ENCODE assay signal across 27 cellular contexts in genomic region chr5:14518638-14519037, GRCh38.
"Had no signal": no experiment of that assay in that cellular context is flagged by ENCODE, and none has a peak within 500 bp of the region (broad histone marks: within the 10 kb centered on the region; RNA-seq: fewer than 3 reads in every experiment).

No MANE protein-coding gene starts in this region.

- H3K4me3 ChIP-seq: coronary artery, dorsolateral prefrontal cortex, esophagus squamous epithelium, gastrocnemius medialis, heart right ventricle, left ventricle myocardium inferior, lower lobe of right lung, mucosa of descending colon had no signal

- FAIRE-seq: colon, endothelial cell of umbilical vein, kidney had no signal

- H3K27ac Mint-ChIP-seq: immature natural killer cell, mesothelial cell of epicardium, naive B cell had no signal

- H3K27me3 Mint-ChIP-seq: naive B cell had no signal

- H3K4me3 Mint-ChIP-seq: immature natural killer cell, mesothelial cell of epicardium, naive B cell had no signal

- H3K36me3 ChIP-seq: esophagus squamous epithelium, gastrocnemius medialis, heart right ventricle, left ventricle myocardium inferior, lower lobe of right lung had no signal

- H3K27me3 ChIP-seq: dorsolateral prefrontal cortex, esophagus squamous epithelium, gastrocnemius medialis, heart right ventricle had no signal

- DNase-seq: dermis blood vessel endothelial cell; dorsolateral prefrontal cortex; effector CD4-positive, alpha-beta T cell; effector memory CD4-positive, alpha-beta T cell; esophagus squamous epithelium; foreskin fibroblast; foreskin melanocyte; gastrocnemius medialis; glutamatergic neuron; head of caudate nucleus; heart right ventricle; hypothalamus; immature natural killer cell; islet precursor cell; kidney; kidney glomerular epithelial cell; left colon; left ventricle myocardium inferior; lower lobe of right lung; mesenchymal stem cell; mucosa of descending colon; naive B cell had no signal

- H3K27ac ChIP-seq: coronary artery, dorsolateral prefrontal cortex, esophagus squamous epithelium, gastrocnemius medialis, heart right ventricle, left ventricle myocardium inferior, lower lobe of right lung had no signal

- H3K4me1 Mint-ChIP-seq: immature natural killer cell, mesothelial cell of epicardium had no signal

- ATAC-seq: gastrocnemius medialis, heart right ventricle, left colon, left lobe of liver, lower lobe of right lung, mucosa of descending colon had no signal

- H3K9me3 ChIP-seq: esophagus squamous epithelium, gastrocnemius medialis, lower lobe of right lung, mucosa of descending colon had no signal

- H3K4me1 ChIP-seq: esophagus squamous epithelium, gastrocnemius medialis, heart right ventricle, left ventricle myocardium inferior, lower lobe of right lung had no signal
